Comparison of ENCODE assay signal across 8 cellular contexts in the genomic region with DNA sequence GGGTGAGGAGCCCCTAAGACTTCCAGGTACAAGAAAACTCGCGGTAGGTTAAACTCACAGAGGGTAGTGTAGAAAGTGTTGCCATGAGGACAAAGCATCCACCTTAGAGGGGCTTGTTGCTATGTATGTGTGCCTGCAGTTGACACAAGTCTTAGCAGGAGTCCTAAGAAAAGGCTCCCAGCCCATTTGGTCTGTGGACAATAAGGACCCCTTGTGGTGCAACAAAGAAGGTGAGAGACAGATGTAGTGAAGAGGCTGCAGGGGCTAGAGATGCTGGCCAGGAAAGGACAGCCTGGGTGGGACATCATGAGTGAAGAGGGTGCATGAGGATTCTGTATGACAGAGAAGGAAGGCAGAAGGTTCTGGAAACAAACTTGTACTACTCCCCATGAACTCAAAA. TPM values are rescaled to one million over a fixed set of nuclear protein-coding genes. Genes with fewer than 3 reads are reported as not detected.
DNase-seq lines count a peak whose midpoint lies in the region; ATAC-seq and TF ChIP-seq lines count a peak whose summit lies in the region.

No MANE protein-coding gene starts in this region.

- H3K36me3 Mint-ChIP-seq in activated CD4-positive, alpha-beta memory T cell treated with anti-CD3 and anti-CD28 coated beads for 36 hours, result peaks cover 2% of the 10 kb centered on the region
- H3K36me3 Mint-ChIP-seq in mesothelial cell of epicardium, result no peaks in the 10 kb centered on the region

- H3K27ac ChIP-seq in heart left ventricle (no peak overlapping the region), testis (no peak overlapping the region)

- TF ChIP-seq RAD21 in Ishikawa (IDR thresholded peaks at IDR 0.05; ENCODE audit: low read depth), result peak; percentile 44; the same call in 1 of the 2 replicates

- POLR2A ChIA-PET in activated CD4-positive, alpha-beta memory T cell treated with anti-CD3 and anti-CD28 coated beads for 36 hours (lab: Charles Lee), result interaction anchor here (0.7 to 1.7 kb wide), 3 partner anchors 72 to 80 kb away, joined by 3 to 7 read pairs (median 3); no protein-coding TSS in a partner anchor

- H3K4me3 ChIP-seq in heart left ventricle, result no peak overlapping the region
- no peak overlapping the region for H3K4me3 ChIP-seq in testis

- CTCF ChIA-PET in activated CD4-positive, alpha-beta memory T cell treated with anti-CD3 and anti-CD28 coated beads for 36 hours (lab: Charles Lee), result interaction anchor here (0.6 to 11.3 kb wide), 50 partner anchors 8 to 271 kb away, joined by 3 to 315 read pairs (median 6); partner anchors contain the start of genes DYRK3, EIF2D, FCMR and IL10

- 58 to 67% (median 65%) methylated on average over 2 of the region's 2 CpGs for WGBS in heart left ventricle, 4 donors
- 81 to 89% methylated on average over 2 of the region's 2 CpGs for WGBS in testis, 2 donors

- H3K4me3 Mint-ChIP-seq in activated CD4-positive, alpha-beta memory T cell treated with anti-CD3 and anti-CD28 coated beads for 36 hours, result no peak overlapping the region
- H3K4me3 Mint-ChIP-seq in mesothelial cell of epicardium, result no peak overlapping the region

- peaks cover 45% of the 10 kb centered on the region for H3K4me1 Mint-ChIP-seq in activated CD4-positive, alpha-beta memory T cell treated with anti-CD3 and anti-CD28 coated beads for 36 hours (ENCODE audit: low read depth)
- no peaks in the 10 kb centered on the region for H3K4me1 Mint-ChIP-seq in mesothelial cell of epicardium

- peaks cover 0 to 19% (median 10%) of the 10 kb centered on the region in 12 donors for H3K9me3 ChIP-seq in heart left ventricle
- no peaks in the 10 kb centered on the region for H3K9me3 ChIP-seq in testis

- no peaks in the 10 kb centered on the region for H3K27me3 ChIP-seq in heart left ventricle
- H3K27me3 ChIP-seq in testis, result no peaks in the 10 kb centered on the region

- no peak for TF ChIP-seq POLR2A in heart left ventricle (IDR thresholded peaks at IDR 0.05)
- TF ChIP-seq POLR2A in testis (IDR thresholded peaks at IDR 0.05), result no peak

- TF ChIP-seq CTCF in GM12873 (IDR thresholded peaks at IDR 0.05; ENCODE audit: insufficient read depth, low read depth, low read length, missing control alignments) (peak; percentile 64), heart left ventricle (IDR thresholded peaks at IDR 0.05) (peak; percentile 15 to 54 (median 38)), testis (IDR thresholded peaks at IDR 0.05) (peak in 2 of 3 experiments; percentile 29 to 34), mesothelial cell of epicardium (IDR thresholded peaks at IDR 0.05; ENCODE audit: unreplicated experiment) (no peak)

- H3K4me1 ChIP-seq in heart left ventricle (peaks cover 0 to 18% (median 0%) of the 10 kb centered on the region in 12 donors), testis (no peaks in the 10 kb centered on the region)

- peak overlapping the region; percentile 3 for H3K27ac Mint-ChIP-seq in activated CD4-positive, alpha-beta memory T cell treated with anti-CD3 and anti-CD28 coated beads for 36 hours
- H3K27ac Mint-ChIP-seq in mesothelial cell of epicardium, result no peak overlapping the region

- H3K27me3 Mint-ChIP-seq in activated CD4-positive, alpha-beta memory T cell treated with anti-CD3 and anti-CD28 coated beads for 36 hours, result no peaks in the 10 kb centered on the region
- peaks cover 44% of the 10 kb centered on the region for H3K27me3 Mint-ChIP-seq in mesothelial cell of epicardium (ENCODE audit: low read depth)

- peaks cover 13% of the 10 kb centered on the region for H3K9me3 Mint-ChIP-seq in activated CD4-positive, alpha-beta memory T cell treated with anti-CD3 and anti-CD28 coated beads for 36 hours
- peaks cover 16% of the 10 kb centered on the region for H3K9me3 Mint-ChIP-seq in mesothelial cell of epicardium

- ATAC-seq in heart left ventricle, result peak; percentile 51 to 80 (median 78)

- intact Hi-C loops in activated CD4-positive, alpha-beta memory T cell treated with anti-CD3 and anti-CD28 coated beads for 36 hours (cut with micrococcal nuclease), result loop anchor here (1.0 to 2.0 kb wide), 7 partner anchors 74 to 200 kb away; partner anchors contain the start of gene DYRK3
- intact Hi-C loops in heart left ventricle (cut with DNase I) (loop anchor here (1.0 to 10.0 kb wide), 12 partner anchors 71 to 178 kb away; partner anchors contain the start of gene DYRK3 (in 2 of the 10)), testis (cut with DNase I; ENCODE audit: low total_unique reads) (no loop called here)

- no peak for TF ChIP-seq EP300 in Ishikawa (IDR thresholded peaks at IDR 0.05; ENCODE audit: borderline replicate concordance)

- DNase-seq in ACHN (peak; percentile 41), heart left ventricle (no peak), testis (peak; percentile 46), C1 segment of cervical spinal cord (lab: John Stamatoyannopoulos, UW) (no peak), mesothelial cell of epicardium (ENCODE audit: low spot score in 2 of 2, unreplicated experiment in 2 of 2) (no peak)
- DNase-seq in activated CD4-positive, alpha-beta memory T cell treated with anti-CD3 and anti-CD28 coated beads for 36 hours, result peak; percentile 66

- in situ Hi-C loops in ACHN (cut with HindIII; ENCODE audit: low pct_ligation_motif_present, low pct_unique_long_range_greater_than_20kb, low sequenced_read_pairs), result no loop called here

- H3K36me3 ChIP-seq in heart left ventricle (no peaks in the 10 kb centered on the region), testis (ENCODE audit: low read depth, missing control alignments) (no peaks in the 10 kb centered on the region)

TF ChIP-seq in Ishikawa, 13 proteins besides CTCF, POLR2A, EP300 and RAD21:
- TF ChIP-seq YY1 (IDR thresholded peaks at IDR 0.05; ENCODE audit: low read depth) (no peak), CEBPB (IDR thresholded peaks at IDR 0.05) (no peak), ZBTB7A (IDR thresholded peaks at IDR 0.05; ENCODE audit: low read depth) (no peak), TAF1 (IDR thresholded peaks at IDR 0.05; ENCODE audit: low read depth) (no peak), TEAD4 (IDR thresholded peaks at IDR 0.05) (no peak), MAX (IDR thresholded peaks at IDR 0.05) (no peak), NFIC (IDR thresholded peaks at IDR 0.05) (no peak), TCF12 (IDR thresholded peaks at IDR 0.05; ENCODE audit: low read depth) (no peak), FOXM1 (IDR thresholded peaks at IDR 0.05; ENCODE audit: borderline replicate concordance, low read depth) (no peak), EGR1 (IDR thresholded peaks at IDR 0.05) (no peak), CREB1 (IDR thresholded peaks at IDR 0.05; ENCODE audit: low read depth) (no peak), USF1 (IDR thresholded peaks at IDR 0.05) (no peak)
- TF ChIP-seq, protein P1, sequence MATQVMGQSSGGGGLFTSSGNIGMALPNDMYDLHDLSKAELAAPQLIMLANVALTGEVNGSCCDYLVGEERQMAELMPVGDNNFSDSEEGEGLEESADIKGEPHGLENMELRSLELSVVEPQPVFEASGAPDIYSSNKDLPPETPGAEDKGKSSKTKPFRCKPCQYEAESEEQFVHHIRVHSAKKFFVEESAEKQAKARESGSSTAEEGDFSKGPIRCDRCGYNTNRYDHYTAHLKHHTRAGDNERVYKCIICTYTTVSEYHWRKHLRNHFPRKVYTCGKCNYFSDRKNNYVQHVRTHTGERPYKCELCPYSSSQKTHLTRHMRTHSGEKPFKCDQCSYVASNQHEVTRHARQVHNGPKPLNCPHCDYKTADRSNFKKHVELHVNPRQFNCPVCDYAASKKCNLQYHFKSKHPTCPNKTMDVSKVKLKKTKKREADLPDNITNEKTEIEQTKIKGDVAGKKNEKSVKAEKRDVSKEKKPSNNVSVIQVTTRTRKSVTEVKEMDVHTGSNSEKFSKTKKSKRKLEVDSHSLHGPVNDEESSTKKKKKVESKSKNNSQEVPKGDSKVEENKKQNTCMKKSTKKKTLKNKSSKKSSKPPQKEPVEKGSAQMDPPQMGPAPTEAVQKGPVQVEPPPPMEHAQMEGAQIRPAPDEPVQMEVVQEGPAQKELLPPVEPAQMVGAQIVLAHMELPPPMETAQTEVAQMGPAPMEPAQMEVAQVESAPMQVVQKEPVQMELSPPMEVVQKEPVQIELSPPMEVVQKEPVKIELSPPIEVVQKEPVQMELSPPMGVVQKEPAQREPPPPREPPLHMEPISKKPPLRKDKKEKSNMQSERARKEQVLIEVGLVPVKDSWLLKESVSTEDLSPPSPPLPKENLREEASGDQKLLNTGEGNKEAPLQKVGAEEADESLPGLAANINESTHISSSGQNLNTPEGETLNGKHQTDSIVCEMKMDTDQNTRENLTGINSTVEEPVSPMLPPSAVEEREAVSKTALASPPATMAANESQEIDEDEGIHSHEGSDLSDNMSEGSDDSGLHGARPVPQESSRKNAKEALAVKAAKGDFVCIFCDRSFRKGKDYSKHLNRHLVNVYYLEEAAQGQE (IDR thresholded peaks at IDR 0.05; ENCODE audit: low read depth), result no peak

RNA-seq across cellular contexts. Expression of gene IL10, which starts 36.3 kb away (rescaled TPM):
- 10 to 100 TPM; 17.3 to 18.5 TPM for total RNA-seq in activated CD4-positive, alpha-beta memory T cell treated with anti-CD3 and anti-CD28 coated beads for 36 hours
- total RNA-seq in heart left ventricle (1 to 10 TPM in 3 of 9 donors, under 1 TPM in 5, not detected in 1; 0.50 to 5.0 (median 0.88) TPM), testis (1 to 10 TPM; 1.4 to 1.7 TPM), mesothelial cell of epicardium (not detected in 3 replicates)
- polyA plus RNA-seq in heart left ventricle (1 to 10 TPM in 1 of 2 donors, under 1 TPM in 1; 0.27 to 1.0 TPM), testis (ENCODE audit: insufficient read depth, low read depth, low replicate concordance) (3.5 TPM)

RNA-seq across cellular contexts. Expression of gene IL19, which starts 38.0 kb away (rescaled TPM):
- total RNA-seq in activated CD4-positive, alpha-beta memory T cell treated with anti-CD3 and anti-CD28 coated beads for 36 hours, result under 1 TPM in 1 of 2 experiments, not detected in 1; 0.21 TPM
- total RNA-seq in heart left ventricle, result not detected
- not detected for polyA plus RNA-seq in heart left ventricle
- not detected for total RNA-seq in testis
- 0.37 TPM for polyA plus RNA-seq in testis (ENCODE audit: insufficient read depth, low read depth, low replicate concordance)
- total RNA-seq in mesothelial cell of epicardium, result not detected in 3 replicates

RNA-seq across cellular contexts. Expression of gene IL20, which starts 56.8 kb away (rescaled TPM):
- total RNA-seq in activated CD4-positive, alpha-beta memory T cell treated with anti-CD3 and anti-CD28 coated beads for 36 hours, result not detected
- total RNA-seq in heart left ventricle (not detected), testis (under 1 TPM in 1 of 2 donors, not detected in 1; 0.43 TPM), mesothelial cell of epicardium (not detected in 3 replicates)
- polyA plus RNA-seq in heart left ventricle (not detected), testis (ENCODE audit: insufficient read depth, low read depth, low replicate concordance) (0.37 TPM)

Comparison
In these comparisons a context has a peak if more than half of its experiments do, and no peak if none do; other contexts are left out.
1. DNase-seq: peak in ACHN (single experiment), activated CD4-positive, alpha-beta memory T cell treated with anti-CD3 and anti-CD28 coated beads for 36 hours (single experiment) and testis (single experiment); none in heart left ventricle (0 of 5), C1 segment of cervical spinal cord (0 of 14) and mesothelial cell of epicardium (0 of 2).